13 cellular contexts compared by ENCODE assay signal in the genomic region with DNA sequence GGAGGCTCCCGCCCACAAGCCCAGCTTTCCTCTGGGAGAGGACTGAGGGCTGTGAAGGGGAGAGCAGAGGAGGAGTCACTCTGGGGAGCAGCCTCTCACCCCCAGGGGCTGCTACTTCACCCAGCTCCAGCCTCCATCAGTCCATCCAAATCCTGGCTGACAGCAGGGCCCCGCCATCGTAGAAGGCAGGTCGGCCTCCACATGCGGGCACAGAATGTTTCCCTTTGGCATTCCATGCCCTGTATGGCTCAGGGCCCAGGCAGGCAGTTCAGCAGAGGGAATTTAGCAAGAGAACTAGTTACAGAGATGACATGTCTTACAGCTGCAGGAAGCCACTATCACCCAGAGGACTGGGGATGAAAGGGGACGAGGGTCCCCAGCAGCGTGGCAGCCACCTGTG. TPM values are rescaled to one million over a fixed set of nuclear protein-coding genes. Genes with fewer than 3 reads are reported as not detected.
A peak's percentile ranks its signal among the peaks of the same experiment; 100 is the strongest.
DNase-seq lines count a peak whose midpoint lies in the region; ATAC-seq, FAIRE-seq and TF ChIP-seq lines count a peak whose summit lies in the region.
"Had no signal": no experiment of that assay in that cellular context is flagged by ENCODE, and none has a peak within 500 bp of the region (broad histone marks: within the 10 kb centered on the region; RNA-seq: fewer than 3 reads in every experiment).

No MANE protein-coding gene starts in this region.

- no peaks in the 10 kb centered on the region for H3K27me3 ChIP-seq in mammary epithelial cell (ENCODE audit: insufficient read depth, low read length)
- H3K27me3 ChIP-seq in HepG2 (ENCODE audit: control insufficient read depth in 1 of 2, insufficient read depth in 2 of 2, low read length in 2 of 2) = peaks cover 1 to 11% of the 10 kb centered on the region in 2 experiments; a peak in 3 of 5 replicates
- no peaks in the 10 kb centered on the region for H3K27me3 ChIP-seq in suprapubic skin

- H4K20me1 ChIP-seq in mammary epithelial cell (ENCODE audit: insufficient read depth, low read length) (no peaks in the 10 kb centered on the region), HepG2 (ENCODE audit: insufficient read depth, low read length) (no peaks in the 10 kb centered on the region)

- no peak for TF ChIP-seq CTCF in mammary epithelial cell (conservative IDR thresholded peaks at IDR 0.05 in 1 of 2, IDR thresholded peaks at IDR 0.05 in 1 of 2; ENCODE audit: extremely low read depth in 1 of 2, insufficient read depth in 1 of 2, low read depth in 1 of 2, low read length in 2 of 2)
- no peak for TF ChIP-seq CTCF in HepG2 (CRISPR knock-in tag; IDR thresholded peaks at IDR 0.05)
- TF ChIP-seq CTCF in suprapubic skin (IDR thresholded peaks at IDR 0.05) = no peak

- TF ChIP-seq RAD21 in HepG2 (CRISPR knock-in tag; IDR thresholded peaks at IDR 0.05) = no peak

- no peak for TF ChIP-seq EP300 in HepG2 (IDR thresholded peaks at IDR 0.05; ENCODE audit: low read depth in 2 of 2, low read length in 2 of 2)
- no peak for TF ChIP-seq EP300 in HepG2 (CRISPR knock-in tag; IDR thresholded peaks at IDR 0.05; ENCODE audit: borderline replicate concordance)
- no peak for TF ChIP-seq EP300 in suprapubic skin (IDR thresholded peaks at IDR 0.05)

- FAIRE-seq in HepG2 (lab: Jason Lieb, UNC) = no peak
- FAIRE-seq: astrocyte, TTC549 had no signal

- no peaks in the 10 kb centered on the region for H3K79me2 ChIP-seq in mammary epithelial cell (ENCODE audit: insufficient read depth, low read length)
- no peaks in the 10 kb centered on the region for H3K79me2 ChIP-seq in HepG2 (ENCODE audit: insufficient read depth, low read length)

- POLR2A ChIA-PET in HepG2 (lab: Yijun Ruan, JAX) = no interaction called here

- peaks cover 43% of the 10 kb centered on the region for H3K4me1 ChIP-seq in mammary epithelial cell (ENCODE audit: insufficient read depth, low read length)
- peaks cover 39% of the 10 kb centered on the region for H3K4me1 ChIP-seq in HepG2 (ENCODE audit: insufficient read depth, low read length)
- peaks cover 42% of the 10 kb centered on the region for H3K4me1 ChIP-seq in suprapubic skin

- H3K9me3 ChIP-seq in mammary epithelial cell (replicated peaks; ENCODE audit: insufficient read depth, low read length) (no peaks in the 10 kb centered on the region), HepG2 (ENCODE audit: low read length) (no peaks in the 10 kb centered on the region), suprapubic skin (no peaks in the 10 kb centered on the region)

- 78% methylated on average over 7 of the region's 7 CpGs for WGBS in mammary epithelial cell (ENCODE audit: low coverage, missing lambda C conversion rate)
- 83% methylated on average over 7 of the region's 7 CpGs for WGBS in HepG2 (ENCODE audit: low lambda C conversion rate)
- WGBS in suprapubic skin = 35% methylated on average over 6 of the region's 7 CpGs

- dilution Hi-C loops in mammary epithelial cell (cut with HindIII; ENCODE audit: low sequenced_read_pairs) = loop anchor here (5.0 kb wide), 2 partner anchors 43 to 73 kb away; no protein-coding TSS in a partner anchor

- no peak overlapping the region for H3K9ac ChIP-seq in mammary epithelial cell (ENCODE audit: insufficient read depth, low read length)
- H3K9ac ChIP-seq in HepG2 (ENCODE audit: insufficient read depth, low read depth, low read length) = no peak overlapping the region

- CTCF ChIA-PET in mammary epithelial cell (lab: Charles Lee; ENCODE audit: low non-redundant PET) = no interaction called here
- CTCF ChIA-PET in HepG2 (lab: Yijun Ruan, JAX; ENCODE audit: low intra/inter-chr PET ratio, low total read pairs) = no interaction called here

- in situ Hi-C loops in mammary epithelial cell (cut with MboI; ENCODE audit: low sequenced_read_pairs in 2 of 2) (no loop called here), HepG2 (cut with HindIII; ENCODE audit: extremely low pct_ligation_motif_present, low pct_unique_long_range_greater_than_20kb) (no loop called here)

- H3K27ac ChIP-seq in mammary epithelial cell (ENCODE audit: insufficient read depth, low read depth, low read length) = no peak overlapping the region
- no peak overlapping the region for H3K27ac ChIP-seq in HepG2 (ENCODE audit: extremely low read length, insufficient read depth, low read length)
- peak overlapping the region; percentile 10 for H3K27ac ChIP-seq in suprapubic skin

- DNase-seq in NCI-H1694 (lab: John Stamatoyannopoulos, UW) = peak; percentile 52
- DNase-seq in mammary epithelial cell = no peak
- DNase-seq in HepG2 (ENCODE audit: low spot score) = no peak
- no peak for DNase-seq in suprapubic skin (ENCODE audit: low spot score in 2 of 2)
- no peak for DNase-seq in HuH-7.5 (ENCODE audit: low spot score)
- no peak for DNase-seq in NCI-H187 (lab: John Stamatoyannopoulos, UW)
- DNase-seq: activated CD4-positive, alpha-beta T cell treated with anti-CD3 and anti-CD28 coated beads, Interleukin-2, amount 50 U/mL, for 48 hours; foreskin melanocyte; NCI-H2107; occipital lobe had no signal

- intact Hi-C loops in mammary epithelial cell (cut with micrococcal nuclease) (no loop called here), HepG2 (cut with micrococcal nuclease; ENCODE audit: unreplicated experiment) (loop anchor here (5.0 kb wide), 1 partner anchor 33 kb away; no protein-coding TSS in a partner anchor)

- H3K4me2 ChIP-seq in mammary epithelial cell (ENCODE audit: insufficient read depth, low read depth, low read length) (no peak overlapping the region), HepG2 (ENCODE audit: low read depth, low read length) (no peak overlapping the region)

- no peak for ATAC-seq in HepG2
- ATAC-seq in HG02610 (IDR thresholded peaks at IDR 0.05; ENCODE audit: unreplicated experiment) = no peak

- H2AFZ ChIP-seq in mammary epithelial cell (ENCODE audit: low read depth, low read length) = peak overlapping the region; percentile 9
- H2AFZ ChIP-seq in HepG2 (ENCODE audit: low read length) = no peak overlapping the region

- BruUV-seq in mammary epithelial cell (replicated peaks; lab: Mats Ljungman, UMichigan) (no TSS peak), HepG2 (replicated peaks; lab: Mats Ljungman, UMichigan) (no TSS peak)

- no peak overlapping the region for H3K4me3 ChIP-seq in mammary epithelial cell (replicated peaks in 1 of 3; ENCODE audit: insufficient read depth in 1 of 3, low read depth in 2 of 3, low read length in 3 of 3)
- no peak overlapping the region for H3K4me3 ChIP-seq in HepG2 (replicated peaks in 1 of 3; ENCODE audit: insufficient read depth in 1 of 3, low read depth in 2 of 3, low read length in 3 of 3)
- H3K4me3 ChIP-seq in suprapubic skin = no peak overlapping the region

- H3K36me3 ChIP-seq in mammary epithelial cell (ENCODE audit: insufficient read depth, low read length) = no peaks in the 10 kb centered on the region
- H3K36me3 ChIP-seq in HepG2 (replicated peaks in 1 of 2; ENCODE audit: control insufficient read depth in 1 of 2, insufficient read depth in 2 of 2, low read length in 2 of 2) = no peaks in the 10 kb centered on the region
- no peaks in the 10 kb centered on the region for H3K36me3 ChIP-seq in suprapubic skin

- TF ChIP-seq POLR2A in HepG2 (IDR thresholded peaks at IDR 0.05; ENCODE audit: insufficient read depth in 1 of 2, low read depth in 2 of 2, low read length in 2 of 2) = no peak
- no peak for TF ChIP-seq POLR2A in suprapubic skin (IDR thresholded peaks at IDR 0.05)

TF ChIP-seq in HepG2, 621 proteins besides CTCF, POLR2A, EP300 and RAD21:
- TF ChIP-seq ZNF496 (CRISPR knock-in tag; IDR thresholded peaks at IDR 0.05; ENCODE audit: insufficient replicate concordance) (no peak), HNRNPL (IDR thresholded peaks at IDR 0.05; ENCODE audit: low read depth, low read length) (0 out of 2 replicates have a peak, but pooled peaks have one; percentile 25)

RNA-seq across cellular contexts. Expression of a gene that starts 6.4 kb away (rescaled TPM):
- total RNA-seq in mammary epithelial cell = 100 to 1,000 TPM in 1 of 2 donors, 10 to 100 TPM in 1; 64.0 to 161 TPM
- 253 TPM for polyA plus RNA-seq in mammary epithelial cell
- polyA minus RNA-seq in mammary epithelial cell = 493 TPM
- 371 and 422 TPM in 2 replicates for total RNA-seq in HepG2 (2016; rRNA removed; fragmentation: Illumina TruSeq; extraction: Trizol)
- 747 and 845 TPM in 2 replicates for total RNA-seq in HepG2 (2016; cell fraction: cytosol; rRNA removed; fragmentation: Illumina TruSeq; extraction: Trizol; ENCODE audit: low read depth)
- 382 and 405 TPM in 2 replicates for total RNA-seq in HepG2 (2016; cell fraction: insoluble cytoplasmic fraction; rRNA removed; fragmentation: Illumina TruSeq; extraction: Trizol)
- total RNA-seq in HepG2 (2016; cell fraction: membrane; rRNA removed; fragmentation: Illumina TruSeq; extraction: Trizol) = 1,179 and 1,380 TPM in 2 replicates
- total RNA-seq in HepG2 (2016; cell fraction: nucleus; rRNA removed; fragmentation: Illumina TruSeq; extraction: Trizol) = 154 and 170 TPM in 2 replicates
- polyA plus RNA-seq in HepG2 (2011; rRNA removed) = 105 and 142 TPM in 2 replicates
- polyA plus RNA-seq in HepG2 (2011; cell fraction: cytosol; rRNA removed) = 93.6 and 131 TPM in 2 replicates
- polyA plus RNA-seq in HepG2 (2011; cell fraction: nucleus; rRNA removed) = 44.5 and 56.5 TPM in 2 replicates
- 108 and 109 TPM in 2 replicates for polyA plus RNA-seq in HepG2 (2012)
- 923 and 940 TPM in 2 replicates for polyA plus RNA-seq in HepG2 (2016; cell fraction: cytosol; fragmentation: Illumina TruSeq; extraction: Trizol; ENCODE audit: low read depth)
- 367 and 392 TPM in 2 replicates for polyA plus RNA-seq in HepG2 (2016; cell fraction: insoluble cytoplasmic fraction; fragmentation: Illumina TruSeq; extraction: Trizol; ENCODE audit: low read depth)
- 1,008 and 1,080 TPM in 2 replicates for polyA plus RNA-seq in HepG2 (2016; cell fraction: membrane; fragmentation: Illumina TruSeq; extraction: Trizol; ENCODE audit: low read depth)
- polyA plus RNA-seq in HepG2 (2016; cell fraction: nucleus; fragmentation: Illumina TruSeq; extraction: Trizol; ENCODE audit: insufficient read depth, low read depth) = 235 and 237 TPM in 2 replicates
- 64.0 and 223 TPM in 2 replicates for polyA minus RNA-seq in HepG2 (2011; rRNA and poly(A)+ RNA removed; ENCODE audit: low replicate concordance)
- polyA minus RNA-seq in HepG2 (2011; cell fraction: cytosol; rRNA and poly(A)+ RNA removed) = 53.3 and 58.5 TPM in 2 replicates
- 32.7 and 35.2 TPM in 2 replicates for polyA minus RNA-seq in HepG2 (2011; cell fraction: nucleus; rRNA and poly(A)+ RNA removed)
- 10 to 100 TPM; 16.5 to 76.6 (median 40.8) TPM for total RNA-seq in suprapubic skin
